Comparison of ENCODE assay signal across 21 cellular contexts in genomic region chr21:44330698-44331097, GRCh38. TPM values are rescaled to one million over a fixed set of nuclear protein-coding genes. Genes with fewer than 3 reads are reported as not detected.
DNase-seq lines count a peak whose midpoint lies in the region; ATAC-seq, FAIRE-seq and TF ChIP-seq lines count a peak whose summit lies in the region.
"Had no signal": no experiment of that assay in that cellular context is flagged by ENCODE, and none has a peak within 500 bp of the region (broad histone marks: within the 10 kb centered on the region; RNA-seq: fewer than 3 reads in every experiment).

No MANE protein-coding gene starts in this region.

- no peak for FAIRE-seq in K562 (lab: Jason Lieb, UNC)
- FAIRE-seq: G401.6, GM18507 had no signal

- H3K9me3 ChIP-seq in cardiac muscle cell (ENCODE audit: low read depth) (no peaks in the 10 kb centered on the region), K562 (replicated peaks; ENCODE audit: control insufficient read depth, insufficient read depth, low read depth, low read length) (no peaks in the 10 kb centered on the region), prostate gland (no peaks in the 10 kb centered on the region)
- H3K9me3 ChIP-seq: HAP-1 had no signal

- no TSS peak for BruUV-seq in K562 (replicated peaks; lab: Mats Ljungman, UMichigan)

- H3K4me3 ChIP-seq in cardiac muscle cell (no peak overlapping the region), K562 (no peak overlapping the region), prostate gland (no peak overlapping the region)
- H3K4me3 ChIP-seq: GM23248, HAP-1 had no signal

- H3K27me3 ChIP-seq in cardiac muscle cell (no peaks in the 10 kb centered on the region), K562 (ENCODE audit: control insufficient read depth in 2 of 2, insufficient read depth in 2 of 2, low read length in 2 of 2) (no peaks in the 10 kb centered on the region), prostate gland (replicated peaks; ENCODE audit: insufficient read depth) (no peaks in the 10 kb centered on the region)

- H3K79me2 ChIP-seq in K562 (ENCODE audit: control insufficient read depth, insufficient read depth, low read length) = no peaks in the 10 kb centered on the region

- TF ChIP-seq CTCF in cardiac muscle cell (IDR thresholded peaks at IDR 0.05; ENCODE audit: low read depth, low read length) (no peak), K562 (IDR thresholded peaks at IDR 0.05 in 2 of 3, conservative IDR thresholded peaks at IDR 0.05 in 1 of 3; ENCODE audit: insufficient read depth in 2 of 3, low read depth in 1 of 3, low read length in 3 of 3) (no peak), prostate gland (IDR thresholded peaks at IDR 0.05) (no peak)

- H3K27ac Mint-ChIP-seq in activated naive CD8-positive, alpha-beta T cell treated with anti-CD3 and anti-CD28 coated beads, Interleukin-2, amount 50 U/mL, for 24 hours = no peak overlapping the region
- H3K27ac Mint-ChIP-seq: CD4-positive, alpha-beta memory T cell had no signal

- no peaks in the 10 kb centered on the region for H3K27me3 Mint-ChIP-seq in activated naive CD8-positive, alpha-beta T cell treated with anti-CD3 and anti-CD28 coated beads, Interleukin-2, amount 50 U/mL, for 24 hours
- H3K27me3 Mint-ChIP-seq: CD4-positive, alpha-beta memory T cell had no signal

- H3K4me2 ChIP-seq in K562 (ENCODE audit: insufficient read depth, low read length) = no peak overlapping the region

- ATAC-seq in K562 = no peak
- no peak for ATAC-seq in activated naive CD8-positive, alpha-beta T cell treated with anti-CD3 and anti-CD28 coated beads, Interleukin-2, amount 50 U/mL, for 24 hours
- ATAC-seq: Panc1 had no signal

- POLR2A ChIA-PET in K562 (lab: Yijun Ruan, JAX) = no interaction called here

- H3K27ac ChIP-seq in cardiac muscle cell (peak overlapping the region; percentile 43), K562 (ENCODE audit: extremely low read depth, low read depth, low read length) (no peak overlapping the region), prostate gland (no peak overlapping the region)
- H3K27ac ChIP-seq: GM23248, HL-60 had no signal

- in situ Hi-C loops in K562 (cut with MboI) = no loop called here

- CTCF ChIA-PET in K562 (lab: Yijun Ruan, JAX; ENCODE audit: low intra/inter-chr PET ratio) = no interaction called here

- no peak for TF ChIP-seq EP300 in K562 (IDR thresholded peaks at IDR 0.05; ENCODE audit: low read length)

- TF ChIP-seq RAD21 in K562 (CRISPR knock-in tag; conservative IDR thresholded peaks at IDR 0.05 in 1 of 2, IDR thresholded peaks at IDR 0.05 in 1 of 2) = no peak

- H3K9me3 Mint-ChIP-seq in activated naive CD8-positive, alpha-beta T cell treated with anti-CD3 and anti-CD28 coated beads, Interleukin-2, amount 50 U/mL, for 24 hours = no peaks in the 10 kb centered on the region

- no peak overlapping the region for H2AFZ ChIP-seq in K562 (ENCODE audit: low read depth, low read length)
- H2AFZ ChIP-seq: GM23248 had no signal

- H3K4me1 ChIP-seq in cardiac muscle cell (ENCODE audit: low read depth) = no peaks in the 10 kb centered on the region
- peaks cover 0 to 70% of the 10 kb centered on the region in 2 experiments; a peak in 2 of 5 replicates for H3K4me1 ChIP-seq in K562 (replicated peaks in 1 of 2; ENCODE audit: control insufficient read depth in 2 of 2, insufficient read depth in 2 of 2, low read length in 2 of 2)
- H3K4me1 ChIP-seq in prostate gland (replicated peaks) = no peaks in the 10 kb centered on the region
- H3K4me1 ChIP-seq: HAP-1 had no signal

- H4K20me1 ChIP-seq in K562 (replicated peaks; ENCODE audit: control insufficient read depth, insufficient read depth, low read length) = peaks cover 15% of the 10 kb centered on the region

- H3K9me1 ChIP-seq in K562 (ENCODE audit: control insufficient read depth, insufficient read depth, low read length) = peaks cover 7% of the 10 kb centered on the region

- TF ChIP-seq POLR2A in K562 (conservative IDR thresholded peaks at IDR 0.05) (peak; percentile 7; the same call in 1 of the 2 replicates), prostate gland (IDR thresholded peaks at IDR 0.05) (no peak)

- DNase-seq in cardiac muscle cell (ENCODE audit: low read depth in 1 of 2, low spot score in 1 of 2) = no peak
- DNase-seq in cardiac septum (ENCODE audit: low spot score) = no peak
- peak; percentile 38 for DNase-seq in Daoy (ENCODE audit: low read depth)
- no peak for DNase-seq in K562 (ENCODE audit: extremely low read depth in 1 of 4, low spot score in 3 of 4)
- DNase-seq in activated CD4-positive, alpha-beta T cell treated with anti-CD3 and anti-CD28 coated beads, Interleukin-2, amount 50 U/mL, for 48 hours = no peak
- DNase-seq in activated naive CD8-positive, alpha-beta T cell treated with anti-CD3 and anti-CD28 coated beads, Interleukin-2, amount 50 U/mL, for 24 hours = no peak
- no peak for DNase-seq in prostate gland (ENCODE audit: low spot score)
- DNase-seq: CD4-positive, alpha-beta memory T cell; GM23248; NCI-H1105; NCI-H2029 treated with DMSO at 0.1 percent for 48 hours; NCI-H226; NCI-H510A treated with DMSO at 0.1 percent for 48 hours; NCI-H748 treated with DMSO at 0.1 percent for 48 hours had no signal

- H3K36me3 Mint-ChIP-seq in activated naive CD8-positive, alpha-beta T cell treated with anti-CD3 and anti-CD28 coated beads, Interleukin-2, amount 50 U/mL, for 24 hours (ENCODE audit: low read depth) = peaks cover 3% of the 10 kb centered on the region

- H3K4me1 Mint-ChIP-seq in activated naive CD8-positive, alpha-beta T cell treated with anti-CD3 and anti-CD28 coated beads, Interleukin-2, amount 50 U/mL, for 24 hours = no peaks in the 10 kb centered on the region

- H3K4me3 Mint-ChIP-seq in activated naive CD8-positive, alpha-beta T cell treated with anti-CD3 and anti-CD28 coated beads, Interleukin-2, amount 50 U/mL, for 24 hours = no peak overlapping the region
- H3K4me3 Mint-ChIP-seq: CD4-positive, alpha-beta memory T cell had no signal

- H3K9ac ChIP-seq in K562 (ENCODE audit: insufficient read depth in 1 of 2, low read depth in 2 of 2, low read length in 2 of 2) = peak overlapping the region in 1 of 2 experiments; percentile 68; a peak in 1 of 4 replicates
- H3K9ac ChIP-seq: GM23248 had no signal

- intact Hi-C loops in cardiac septum (cut with DNase I) = no loop called here
- intact Hi-C loops in K562 (cut with micrococcal nuclease) = no loop called here
- intact Hi-C loops in prostate gland (cut with DNase I) = no loop called here

- H3K36me3 ChIP-seq in cardiac muscle cell (peaks cover 3% of the 10 kb centered on the region), K562 (ENCODE audit: control insufficient read depth, insufficient read depth, low read length) (peaks cover 16% of the 10 kb centered on the region; the same call in 1 of the 3 replicates), prostate gland (no peaks in the 10 kb centered on the region)

- 58% methylated on average over 15 of the region's 18 CpGs for WGBS in K562 (ENCODE audit: insufficient coverage, low coverage, missing lambda C conversion rate)
- 91% methylated on average over 12 of the region's 18 CpGs for WGBS in prostate gland

RNA-seq across cellular contexts. Expression of gene CFAP410, which starts 8.5 kb away (rescaled TPM):
- total RNA-seq in cardiac muscle cell (40.9 and 46.7 TPM in 2 replicates), cardiac septum (15.8 TPM), K562 (2014; rRNA removed) (12.6 and 17.3 TPM in 2 replicates), K562 (2014; rRNA removed; fragmentation: Illumina TruSeq; extraction: Trizol) (0.35 and 0.55 TPM in 2 replicates), K562 (2015; rRNA removed; fragmentation: Illumina TruSeq; extraction: Trizol) (2.6 and 2.7 TPM in 2 replicates), K562 (2021) (7.6 and 8.3 TPM in 2 replicates), prostate gland (10 to 100 TPM; 62.5 to 71.3 TPM)
- polyA plus RNA-seq in cardiac muscle cell (34.0 and 37.1 TPM in 2 replicates), K562 (2011; rRNA removed) (2.3 and 5.5 TPM in 2 replicates), K562 (2014; fragmentation: Illumina TruSeq; extraction: Trizol) (0.52 and 2.1 TPM in 2 replicates), K562 (2014; fragmentation: Nextera tagmentation; extraction: Ambion mirVana) (under 1 TPM; 0.07 to 0.18 TPM), K562 (2014; rRNA removed) (6.5 and 8.1 TPM in 2 replicates)
- 23.5 and 60.9 TPM in 2 replicates for total RNA-seq in Daoy (2014; rRNA removed; shearing (Covaris generic))
- total RNA-seq in K562 (2011; cell fraction: chromatin; rRNA removed; ENCODE audit: low replicate concordance) = 10.0 and 50.7 TPM in 2 replicates
- total RNA-seq in K562 (2011; cell fraction: nucleolus; rRNA removed) = 29.3 and 41.0 TPM in 2 replicates
- 13.9 and 21.2 TPM in 2 replicates for total RNA-seq in K562 (2011; cell fraction: nucleoplasm; rRNA removed)
- polyA plus RNA-seq in K562 (2011; cell fraction: cytosol; rRNA removed) = 5.7 and 16.5 TPM in 2 replicates
- 37.7 and 66.6 TPM in 2 replicates for polyA plus RNA-seq in K562 (2011; cell fraction: nucleus; rRNA removed)
- 6.3 and 16.5 TPM in 2 replicates for polyA plus RNA-seq in K562 (2012)
- 0.57 and 0.91 TPM in 2 replicates for polyA minus RNA-seq in K562 (2011; rRNA and poly(A)+ RNA removed)
- polyA minus RNA-seq in K562 (2011; cell fraction: cytosol; rRNA and poly(A)+ RNA removed) = 2.2 and 2.5 TPM in 2 replicates
- 9.4 and 10.2 TPM in 2 replicates for polyA minus RNA-seq in K562 (2011; cell fraction: nucleus; rRNA and poly(A)+ RNA removed)

RNA-seq across cellular contexts. Expression of gene TRPM2, which starts 22.7 kb away (rescaled TPM):
- total RNA-seq in cardiac muscle cell (not detected in 2 replicates), cardiac septum (1.2 TPM), K562 (2014; rRNA removed) (1.5 and 2.1 TPM in 2 replicates), K562 (2014; rRNA removed; fragmentation: Illumina TruSeq; extraction: Trizol) (0.29 and 0.33 TPM in 2 replicates), K562 (2015; rRNA removed; fragmentation: Illumina TruSeq; extraction: Trizol) (2.0 and 2.2 TPM in 2 replicates), K562 (2021) (1.9 and 2.1 TPM in 2 replicates), prostate gland (1 to 10 TPM; 1.6 to 2.7 TPM)
- polyA plus RNA-seq in cardiac muscle cell (not detected in 2 replicates), K562 (2011; rRNA removed) (0.34 and 0.36 TPM in 2 replicates), K562 (2014; fragmentation: Illumina TruSeq; extraction: Trizol) (0.98 and 1.7 TPM in 2 replicates), K562 (2014; fragmentation: Nextera tagmentation; extraction: Ambion mirVana) (not detected), K562 (2014; rRNA removed) (0.82 and 2.0 TPM in 2 replicates)
- 4.4 and 9.1 TPM in 2 replicates for total RNA-seq in Daoy (2014; rRNA removed; shearing (Covaris generic))
- 0.09 and 0.42 TPM in 2 replicates for total RNA-seq in K562 (2011; cell fraction: chromatin; rRNA removed; ENCODE audit: low replicate concordance)
- total RNA-seq in K562 (2011; cell fraction: nucleolus; rRNA removed) = 0.13 and 0.17 TPM in 2 replicates
- 0.29 and 0.38 TPM in 2 replicates for total RNA-seq in K562 (2011; cell fraction: nucleoplasm; rRNA removed)
- 0.40 and 1.3 TPM in 2 replicates for polyA plus RNA-seq in K562 (2011; cell fraction: cytosol; rRNA removed)
- polyA plus RNA-seq in K562 (2011; cell fraction: nucleus; rRNA removed) = 0.45 and 0.75 TPM in 2 replicates
- polyA plus RNA-seq in K562 (2012) = 2.1 and 3.8 TPM in 2 replicates
- 0.11 and 0.36 TPM in 2 replicates for polyA minus RNA-seq in K562 (2011; rRNA and poly(A)+ RNA removed)
- polyA minus RNA-seq in K562 (2011; cell fraction: cytosol; rRNA and poly(A)+ RNA removed) = 0.64 and 1.7 TPM in 2 replicates
- polyA minus RNA-seq in K562 (2011; cell fraction: nucleus; rRNA and poly(A)+ RNA removed) = 0.33 and 0.54 TPM in 2 replicates
- total RNA-seq: HT-29 had no signal
- polyA plus RNA-seq: BJ, GM23248 had no signal

RNA-seq across cellular contexts. Expression of gene PFKL, which starts 30.8 kb away (rescaled TPM):
- total RNA-seq in cardiac muscle cell (197 and 213 TPM in 2 replicates), cardiac septum (60.3 TPM), K562 (2014; rRNA removed) (86.9 and 98.3 TPM in 2 replicates), K562 (2014; rRNA removed; fragmentation: Illumina TruSeq; extraction: Trizol) (13.8 and 22.2 TPM in 2 replicates), K562 (2015; rRNA removed; fragmentation: Illumina TruSeq; extraction: Trizol) (45.6 and 45.8 TPM in 2 replicates), K562 (2021) (108 and 124 TPM in 2 replicates), prostate gland (100 to 1,000 TPM in 1 of 2 donors, 10 to 100 TPM in 1; 99.4 to 235 TPM)
- polyA plus RNA-seq in cardiac muscle cell (204 and 281 TPM in 2 replicates), K562 (2011; rRNA removed) (50.0 and 84.1 TPM in 2 replicates), K562 (2014; fragmentation: Illumina TruSeq; extraction: Trizol) (37.6 and 65.2 TPM in 2 replicates), K562 (2014; fragmentation: Nextera tagmentation; extraction: Ambion mirVana) (1 to 10 TPM; 1.1 to 3.9 TPM), K562 (2014; rRNA removed) (83.0 and 83.1 TPM in 2 replicates)
- total RNA-seq in Daoy (2014; rRNA removed; shearing (Covaris generic)) = 91.8 and 92.9 TPM in 2 replicates
- total RNA-seq in K562 (2011; cell fraction: chromatin; rRNA removed; ENCODE audit: low replicate concordance) = 83.4 and 274 TPM in 2 replicates
- total RNA-seq in K562 (2011; cell fraction: nucleolus; rRNA removed) = 193 and 201 TPM in 2 replicates
- total RNA-seq in K562 (2011; cell fraction: nucleoplasm; rRNA removed) = 97.9 and 105 TPM in 2 replicates
- polyA plus RNA-seq in K562 (2011; cell fraction: cytosol; rRNA removed) = 68.5 and 125 TPM in 2 replicates
- polyA plus RNA-seq in K562 (2011; cell fraction: nucleus; rRNA removed) = 244 and 346 TPM in 2 replicates
- polyA plus RNA-seq in K562 (2012) = 106 and 149 TPM in 2 replicates
- 29.0 and 37.5 TPM in 2 replicates for polyA minus RNA-seq in K562 (2011; rRNA and poly(A)+ RNA removed)
- 63.7 and 76.3 TPM in 2 replicates for polyA minus RNA-seq in K562 (2011; cell fraction: cytosol; rRNA and poly(A)+ RNA removed)
- 42.3 and 49.5 TPM in 2 replicates for polyA minus RNA-seq in K562 (2011; cell fraction: nucleus; rRNA and poly(A)+ RNA removed)

RNA-seq across cellular contexts. Expression of gene AIRE, which starts 45.0 kb away (rescaled TPM):
- total RNA-seq in cardiac muscle cell (0.45 TPM in 1 of 2 replicates, not detected in the other), cardiac septum (0.11 TPM), K562 (2014; rRNA removed) (not detected in 2 replicates), K562 (2014; rRNA removed; fragmentation: Illumina TruSeq; extraction: Trizol) (not detected in 2 replicates), K562 (2015; rRNA removed; fragmentation: Illumina TruSeq; extraction: Trizol) (not detected in 2 replicates), K562 (2021) (not detected in 2 replicates), prostate gland (not detected)
- polyA plus RNA-seq in cardiac muscle cell (not detected in 2 replicates), K562 (2011; rRNA removed) (not detected in 2 replicates), K562 (2014; fragmentation: Illumina TruSeq; extraction: Trizol) (not detected in 2 replicates), K562 (2014; fragmentation: Nextera tagmentation; extraction: Ambion mirVana) (under 1 TPM in 1 of 2 experiments, not detected in 1; 0.01 TPM), K562 (2014; rRNA removed) (not detected in 2 replicates)
- total RNA-seq in Daoy (2014; rRNA removed; shearing (Covaris generic)) = not detected in 2 replicates
- 0.18 TPM in 1 of 2 replicates, not detected in the other for total RNA-seq in K562 (2011; cell fraction: chromatin; rRNA removed; ENCODE audit: low replicate concordance)
- not detected in 2 replicates for total RNA-seq in K562 (2011; cell fraction: nucleolus; rRNA removed)
- total RNA-seq in K562 (2011; cell fraction: nucleoplasm; rRNA removed) = not detected in 2 replicates
- not detected in 2 replicates for polyA plus RNA-seq in K562 (2011; cell fraction: cytosol; rRNA removed)
- polyA plus RNA-seq in K562 (2011; cell fraction: nucleus; rRNA removed) = not detected in 2 replicates
- 0.01 TPM in 1 of 2 replicates, not detected in the other for polyA plus RNA-seq in K562 (2012)
- not detected in 2 replicates for polyA minus RNA-seq in K562 (2011; rRNA and poly(A)+ RNA removed)
- polyA minus RNA-seq in K562 (2011; cell fraction: cytosol; rRNA and poly(A)+ RNA removed) = not detected in 2 replicates
- not detected in 2 replicates for polyA minus RNA-seq in K562 (2011; cell fraction: nucleus; rRNA and poly(A)+ RNA removed)
- total RNA-seq: CD4-positive, alpha-beta memory T cell; GM23248; HT-29 had no signal
- polyA plus RNA-seq: GM23248 had no signal
